ENCODE assay signal across 8 cellular contexts in the genomic region with DNA sequence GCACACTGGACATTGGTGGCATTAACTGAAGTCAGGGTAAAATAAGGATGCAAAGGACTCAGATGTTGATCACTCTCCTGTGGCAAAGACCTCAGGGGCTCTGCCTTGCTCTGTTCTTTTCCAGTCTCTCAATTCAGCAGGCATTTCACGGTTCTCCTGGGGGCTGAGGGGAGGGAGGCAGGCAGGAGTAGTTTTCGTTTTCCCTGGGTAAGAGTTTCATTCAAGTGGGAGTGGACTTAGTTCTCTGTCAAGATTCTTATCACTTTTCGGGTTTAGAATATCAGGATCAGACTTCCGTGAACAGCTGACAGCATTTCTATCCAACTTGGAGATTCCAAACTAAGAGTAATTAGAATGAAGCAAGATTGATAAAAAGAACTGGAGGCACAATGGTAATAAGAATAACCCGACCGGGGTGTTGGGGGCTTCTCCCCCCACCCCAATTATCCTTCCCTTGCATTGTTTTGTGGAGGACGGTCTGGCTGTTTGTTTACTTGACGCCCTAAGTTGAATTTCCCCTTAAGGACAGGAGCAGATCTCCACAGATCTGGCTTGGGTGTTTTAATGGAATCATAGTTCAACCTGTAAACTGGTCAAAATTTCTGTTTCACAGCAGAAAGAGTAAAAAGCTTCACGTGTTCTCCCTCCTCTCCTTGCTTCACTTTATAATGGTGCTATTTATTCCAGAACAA. TPM values are rescaled to one million over a fixed set of nuclear protein-coding genes. Genes with fewer than 3 reads are reported as not detected.
DNase-seq lines count a peak whose midpoint lies in the region; ATAC-seq and TF ChIP-seq lines count a peak whose summit lies in the region.

No MANE protein-coding gene starts in this region.

- H3K4me3 Mint-ChIP-seq in T-helper 2 cell treated with Interferon-gamma antibody and Interleukin-4, amounts not matched to agents 5 μg/mL and 100 μg/mL, for 36 hours, result peak overlapping the region; percentile 91
- peak overlapping the region; percentile 95 for H3K4me3 Mint-ChIP-seq in activated B cell treated with CpG ODN at 0.5 μM for 24 hours

- TF ChIP-seq CTCF in activated B cell treated with CpG ODN at 0.5 μM for 24 hours (IDR thresholded peaks at IDR 0.05), result no peak
- TF ChIP-seq CTCF in stomach (IDR thresholded peaks at IDR 0.05), result no peak

- no peak for TF ChIP-seq EP300 in stomach (IDR thresholded peaks at IDR 0.05)

- CTCF ChIA-PET in activated B cell treated with CpG ODN at 0.5 μM for 24 hours (lab: Charles Lee) (no interaction called here), HEK293T (lab: Yijun Ruan, JAX) (interaction anchor here (0.7 to 1.5 kb wide), 3 partner anchors 20 to 150 kb away, joined by 3 to 7 read pairs (median 3); no protein-coding TSS in a partner anchor)

- H3K36me3 ChIP-seq in iPS-20b (ENCODE audit: insufficient read depth, low read depth, low read length) (no peaks in the 10 kb centered on the region), stomach (no peaks in the 10 kb centered on the region)

- H3K4me1 ChIP-seq in iPS-20b (ENCODE audit: insufficient read depth, low read length) (peaks cover 27% of the 10 kb centered on the region), stomach (peaks cover 16 to 45% (median 42%) of the 10 kb centered on the region in 4 donors)

- peaks cover 38% of the 10 kb centered on the region for H3K4me1 Mint-ChIP-seq in T-helper 2 cell treated with Interferon-gamma antibody and Interleukin-4, amounts not matched to agents 5 μg/mL and 100 μg/mL, for 36 hours (ENCODE audit: low read depth)
- H3K4me1 Mint-ChIP-seq in activated B cell treated with CpG ODN at 0.5 μM for 24 hours, result peaks cover 29% of the 10 kb centered on the region

- no peak for DNase-seq in T-helper 2 cell treated with Interferon-gamma antibody and Interleukin-4, amounts not matched to agents 5 μg/mL and 100 μg/mL, for 36 hours (ENCODE audit: low spot score)
- no peak for DNase-seq in T-helper 2 cell
- no peak for DNase-seq in activated B cell treated with CpG ODN at 0.5 μM for 24 hours
- no peak for DNase-seq in stomach
- DNase-seq in head of caudate nucleus, result no peak
- DNase-seq in HEK293T (ENCODE audit: extremely low spot score), result no peak

- H3K9ac ChIP-seq in iPS-20b (ENCODE audit: low read depth, low read length), result no peak overlapping the region; the same call in 1 of the 2 replicates

- TF ChIP-seq POLR2A in stomach (IDR thresholded peaks at IDR 0.05), result no peak

- H3K27me3 Mint-ChIP-seq in T-helper 2 cell treated with Interferon-gamma antibody and Interleukin-4, amounts not matched to agents 5 μg/mL and 100 μg/mL, for 36 hours (ENCODE audit: low read depth), result peaks cover 60% of the 10 kb centered on the region
- H3K27me3 Mint-ChIP-seq in activated B cell treated with CpG ODN at 0.5 μM for 24 hours, result peaks cover 40% of the 10 kb centered on the region

- H3K27ac ChIP-seq in iPS-20b (ENCODE audit: low read length) (no peak overlapping the region), stomach (peak overlapping the region; percentile 55 to 99 (median 98))

- peaks cover 4% of the 10 kb centered on the region for H3K36me3 Mint-ChIP-seq in T-helper 2 cell treated with Interferon-gamma antibody and Interleukin-4, amounts not matched to agents 5 μg/mL and 100 μg/mL, for 36 hours (ENCODE audit: low read depth)
- H3K36me3 Mint-ChIP-seq in activated B cell treated with CpG ODN at 0.5 μM for 24 hours (ENCODE audit: low read depth), result peaks cover 3% of the 10 kb centered on the region

- H3K9me3 ChIP-seq in iPS-20b (ENCODE audit: insufficient read depth, low read depth, low read length) (no peaks in the 10 kb centered on the region), stomach (no peaks in the 10 kb centered on the region)

- no peak for ATAC-seq in activated B cell treated with CpG ODN at 0.5 μM for 24 hours (ENCODE audit: low read depth)
- ATAC-seq in GM21367 (IDR thresholded peaks at IDR 0.05; ENCODE audit: unreplicated experiment), result no peak

- H3K4me3 ChIP-seq in iPS-20b (ENCODE audit: low read length) (peak overlapping the region; percentile 90), stomach (peak overlapping the region; percentile 66 to 75 (median 68))

- peaks cover 76% of the 10 kb centered on the region for H3K27me3 ChIP-seq in iPS-20b (ENCODE audit: insufficient read depth, low read length)
- H3K27me3 ChIP-seq in stomach, result peaks cover 4 to 61% (median 16%) of the 10 kb centered on the region in 3 donors

- POLR2A ChIA-PET in activated B cell treated with CpG ODN at 0.5 μM for 24 hours (lab: Charles Lee), result interaction anchor here (1.2 to 4.4 kb wide), 4 partner anchors 19 to 185 kb away, joined by 4 to 70 read pairs (median 21); a partner anchor contains a TSS
- POLR2A ChIA-PET in HEK293T (lab: Yijun Ruan, JAX), result interaction anchor here (0.7 to 4.7 kb wide), 3 partner anchors 9 to 128 kb away, joined by 4 to 51 read pairs (median 4); no protein-coding TSS in a partner anchor

- 3 to 9% (median 4%) methylated on average over 9 of the region's 9 CpGs for WGBS in stomach, 5 donors

- no peak overlapping the region for H3K27ac Mint-ChIP-seq in T-helper 2 cell treated with Interferon-gamma antibody and Interleukin-4, amounts not matched to agents 5 μg/mL and 100 μg/mL, for 36 hours
- H3K27ac Mint-ChIP-seq in activated B cell treated with CpG ODN at 0.5 μM for 24 hours, result no peak overlapping the region

- intact Hi-C loops in activated B cell treated with CpG ODN at 0.5 μM for 24 hours (cut with micrococcal nuclease) (no loop called here), stomach (cut with DNase I; ENCODE audit: low total_unique reads) (no loop called here), head of caudate nucleus (cut with DNase I) (loop anchor here (5.0 to 10.0 kb wide), 2 partner anchors 134 to 321 kb away; a partner anchor contains a TSS)

- H3K9me3 Mint-ChIP-seq in T-helper 2 cell treated with Interferon-gamma antibody and Interleukin-4, amounts not matched to agents 5 μg/mL and 100 μg/mL, for 36 hours, result no peaks in the 10 kb centered on the region
- H3K9me3 Mint-ChIP-seq in activated B cell treated with CpG ODN at 0.5 μM for 24 hours, result no peaks in the 10 kb centered on the region

TF ChIP-seq in HEK293T, 16 proteins besides CTCF, POLR2A, EP300 and RAD21:
- TF ChIP-seq BHLHE40 (IDR thresholded peaks at IDR 0.05; ENCODE audit: borderline replicate concordance), result no peak
- no peak for TF ChIP-seq NFRKB (IDR thresholded peaks at IDR 0.05)
- no peak for TF ChIP-seq HDGF (IDR thresholded peaks at IDR 0.05; ENCODE audit: borderline replicate concordance)
- no peak for TF ChIP-seq CTBP1 (IDR thresholded peaks at IDR 0.05; ENCODE audit: borderline replicate concordance)
- no peak for TF ChIP-seq FOXM1 (IDR thresholded peaks at IDR 0.05; ENCODE audit: borderline replicate concordance)
- no peak for TF ChIP-seq TARDBP (IDR thresholded peaks at IDR 0.05)

RNA-seq across cellular contexts. Expression of a gene that starts 2.4 kb away (rescaled TPM):
- total RNA-seq in activated B cell treated with CpG ODN at 0.5 μM for 24 hours (13.1 and 16.8 TPM in 2 replicates), stomach (10 to 100 TPM in 4 of 5 donors, not detected in 1; 14.0 to 59.8 (median 24.3) TPM)
- 10 to 100 TPM; 19.9 to 60.2 (median 33.0) TPM for polyA plus RNA-seq in stomach
